8 cellular contexts compared by ENCODE assay signal in genomic region chr4:118835896-118836762, GRCh38. TPM values are rescaled to one million over a fixed set of nuclear protein-coding genes. Genes with fewer than 3 reads are reported as not detected.
DNase-seq lines count a peak whose midpoint lies in the region; ATAC-seq and TF ChIP-seq lines count a peak whose summit lies in the region.

Gene SEC24D, minus strand, starts transcription at chr4:118836126. Its CDS starts 2,430 bp downstream, at chr4:118833696.

- TF ChIP-seq EP300 in SK-N-SH (IDR thresholded peaks at IDR 0.05; ENCODE audit: borderline replicate concordance in 1 of 2, low read depth in 1 of 2, low read length in 1 of 2) = no peak

- H2BK12ac ChIP-seq in H9 (ENCODE audit: insufficient read length, low read depth, low read length) = no peak within 1 kb of the TSS

- no peaks in the 10 kb centered on the region for H3K9me3 Mint-ChIP-seq in H9

- H2BK5ac ChIP-seq in H9 (ENCODE audit: insufficient read length, low read length) = peak within 1 kb of the TSS; percentile 24

- H3K36me3 ChIP-seq in SK-N-SH (replicated peaks in 1 of 2; ENCODE audit: control insufficient read depth in 1 of 2, insufficient read depth in 2 of 2, low read length in 1 of 2) = peaks cover 25 to 30% of the 10 kb centered on the region in 2 experiments
- no peaks in the 10 kb centered on the region for H3K36me3 ChIP-seq in testis (ENCODE audit: low read depth, missing control alignments)

- H2BK120ac ChIP-seq in H9 (ENCODE audit: low read depth, low read length, poor library complexity, severe bottlenecking) = peak within 1 kb of the TSS; percentile 41

- peaks cover 15% of the 10 kb centered on the region for H3K23me2 ChIP-seq in H9 (ENCODE audit: insufficient read length, low read depth, low read length, poor library complexity, severe bottlenecking)

- H3K56ac ChIP-seq in H9 (ENCODE audit: insufficient read length, low read depth, low read length) = peak within 1 kb of the TSS; percentile 47

- TF ChIP-seq CTCF in H9 (conservative IDR thresholded peaks at IDR 0.05) (peak; percentile 41; the same call in 2 of the 3 replicates), SK-N-SH (IDR thresholded peaks at IDR 0.05) (0 out of 2 replicates have a peak, but pooled peaks have one; percentile 6), omental fat pad (IDR thresholded peaks at IDR 0.05) (no peak), testis (IDR thresholded peaks at IDR 0.05) (peak in 1 of 3 experiments; percentile 30)

- no CpG with 5 or more reads among the region's 76 CpGs for WGBS in H9 (ENCODE audit: extremely low coverage, insufficient read length, low lambda C conversion rate)
- under 1% methylated on average over 57 of the region's 76 CpGs for WGBS in SK-N-SH (ENCODE audit: low lambda C conversion rate)
- 0% methylated on average over 62 to 76 of the region's 76 CpGs for WGBS in testis, 2 donors

- no peak within 1 kb of the TSS; the same call in 1 of the 2 replicates for H2BK15ac ChIP-seq in H9 (ENCODE audit: low read depth, low read length)

- H3K18ac ChIP-seq in H9 (ENCODE audit: insufficient read length, low read depth, low read length) = peak within 1 kb of the TSS; percentile 77

- H2AFZ ChIP-seq in H9 (ENCODE audit: low read length) (peak within 1 kb of the TSS; percentile 22), SK-N-SH (ENCODE audit: low read depth) (peak within 1 kb of the TSS; percentile 95)

- peaks cover 2% of the 10 kb centered on the region; the same call in 1 of the 2 replicates for H3K4me1 ChIP-seq in H9 (ENCODE audit: insufficient read depth, low read length)
- H3K4me1 ChIP-seq in SK-N-SH (ENCODE audit: control insufficient read depth in 1 of 2, insufficient read depth in 2 of 2, low read depth in 1 of 2, low read length in 1 of 2) = peaks cover 9 to 24% of the 10 kb centered on the region in 2 experiments; a peak in 3 of 4 replicates
- peaks cover 4% of the 10 kb centered on the region for H3K4me1 ChIP-seq in testis

- H3K4me1 Mint-ChIP-seq in H9 = peaks cover 15 to 23% of the 10 kb centered on the region in 2 experiments

- peak within 1 kb of the TSS; percentile 48 for H3T11ph ChIP-seq in H9 (ENCODE audit: low read length)

- peaks cover 3% of the 10 kb centered on the region for H4K20me1 ChIP-seq in H9 (ENCODE audit: control insufficient read depth, insufficient read depth, insufficient read length)
- peaks cover 36% of the 10 kb centered on the region for H4K20me1 ChIP-seq in SK-N-SH (ENCODE audit: insufficient read depth)

- H2BK20ac ChIP-seq in H9 (ENCODE audit: low read depth, low read length, poor library complexity, severe bottlenecking) = no peak within 1 kb of the TSS

- H3K4ac ChIP-seq in H9 (ENCODE audit: low read depth, low read length) = no peak within 1 kb of the TSS; the same call in 1 of the 2 replicates

- H3K27ac ChIP-seq in H9 (ENCODE audit: insufficient read length, low read depth, low read length) (peak within 1 kb of the TSS; percentile 93), SK-N-SH (ENCODE audit: low read depth in 2 of 2, low read length in 1 of 2) (peak within 1 kb of the TSS; percentile 90 to 95), testis (peak within 1 kb of the TSS; percentile 97)

- peak within 1 kb of the TSS; percentile 78 for H4K5ac ChIP-seq in H9 (ENCODE audit: insufficient read length, low read depth, low read length)

- peak within 1 kb of the TSS; percentile 84 to 96 for H3K4me3 ChIP-seq in SK-N-SH (ENCODE audit: low read depth in 2 of 2, low read length in 1 of 2)
- peak within 1 kb of the TSS; percentile 94 to 96 for H3K4me3 ChIP-seq in testis

- H4K91ac ChIP-seq in H9 (ENCODE audit: insufficient read length, low read depth, low read length) = no peak within 1 kb of the TSS

- no peak for TF ChIP-seq RAD21 in SK-N-SH (IDR thresholded peaks at IDR 0.05; ENCODE audit: low read length)

- peak within 1 kb of the TSS; percentile 86 to 98 for H3K4me3 Mint-ChIP-seq in H9

- H3K9me3 ChIP-seq in H9 (ENCODE audit: control insufficient read depth, low read depth, low read length) (no peaks in the 10 kb centered on the region), SK-N-SH (no peaks in the 10 kb centered on the region), testis (no peaks in the 10 kb centered on the region)

- H3K27me3 Mint-ChIP-seq in H9 (ENCODE audit: low read depth) = no peaks in the 10 kb centered on the region

- intact Hi-C loops in testis (cut with DNase I; ENCODE audit: low total_unique reads) = no loop called here

- H3K79me2 ChIP-seq in H9 (ENCODE audit: insufficient read depth, low read length) (peaks cover 6% of the 10 kb centered on the region; the same call in 1 of the 2 replicates), SK-N-SH (ENCODE audit: insufficient read depth) (peaks cover 48% of the 10 kb centered on the region)

- H3K27me3 ChIP-seq in H9 (ENCODE audit: insufficient read depth, low read length) (no peaks in the 10 kb centered on the region), SK-N-SH (ENCODE audit: insufficient read depth) (no peaks in the 10 kb centered on the region), testis (no peaks in the 10 kb centered on the region)

- H3K9ac ChIP-seq in H9 (ENCODE audit: extremely low read depth, insufficient read length, low read length) (peak within 1 kb of the TSS; percentile 78), SK-N-SH (peak within 1 kb of the TSS; percentile 96)

- peaks cover 8% of the 10 kb centered on the region for H3F3A ChIP-seq in SK-N-SH (replicated peaks; ENCODE audit: insufficient read depth)

- H3K23ac ChIP-seq in H9 (ENCODE audit: insufficient read length, low read depth, low read length) = no peak within 1 kb of the TSS

- DNase-seq in GM03348 (ENCODE audit: low spot score) (peak; percentile 99), H9 (peak; percentile 93), M059J (ENCODE audit: low read depth) (peak; percentile 78), SK-N-SH (peak; percentile 99), glomerular endothelial cell (ENCODE audit: extremely low read depth, low read depth, low spot score) (no peak), omental fat pad (ENCODE audit: low spot score) (peak; percentile 53), testis (peak; percentile 92)
- DNase-seq in activated naive CD4-positive, alpha-beta T cell treated with anti-CD3 and anti-CD28 coated beads, Interleukin-2, amount 50 U/mL, for 16 hours = peak; percentile 86

- H3K27ac Mint-ChIP-seq in H9 = peak within 1 kb of the TSS; percentile 98 to 100 (median 99)

- H3K79me1 ChIP-seq in H9 (ENCODE audit: insufficient read depth, low read depth, low read length, poor library complexity, severe bottlenecking) = peaks cover 3% of the 10 kb centered on the region

- no peak within 1 kb of the TSS for H4K8ac ChIP-seq in H9 (replicated peaks; ENCODE audit: insufficient read length, low read depth, low read length)

- TF ChIP-seq POLR2A in testis (IDR thresholded peaks at IDR 0.05) = peak; percentile 67

- ATAC-seq in omental fat pad (ENCODE audit: low FRiP score) = peak; percentile 98

- peak within 1 kb of the TSS; percentile 84 for H3K14ac ChIP-seq in H9 (ENCODE audit: insufficient read depth, low read length)

- POLR2A ChIA-PET in SK-N-SH (lab: Yijun Ruan, JAX) = interaction anchor here (0.6 to 2.7 kb wide), 4 partner anchors 13 to 69 kb away, joined by 3 to 9 read pairs (median 6); no protein-coding TSS in a partner anchor

- H3K4me2 ChIP-seq in H9 (ENCODE audit: insufficient read depth, insufficient read length, low read length) (peak within 1 kb of the TSS; percentile 96), SK-N-SH (peak within 1 kb of the TSS; percentile 84)

- H3K36me3 Mint-ChIP-seq in H9 (ENCODE audit: insufficient read depth in 1 of 3, low read depth in 3 of 3) = peaks cover 15 to 24% (median 22%) of the 10 kb centered on the region in 3 experiments

- CTCF ChIA-PET in SK-N-SH (lab: Yijun Ruan, JAX) = interaction anchor here (0.7 to 6.4 kb wide), 6 partner anchors 13 to 76 kb away, joined by 3 to 28 read pairs (median 4); partner anchors contain the start of gene SYNPO2

- H2AK5ac ChIP-seq in H9 (ENCODE audit: insufficient read length, low read length) = no peak within 1 kb of the TSS

- no peaks in the 10 kb centered on the region for H3K9me2 ChIP-seq in SK-N-SH

TF ChIP-seq in SK-N-SH, 30 proteins besides CTCF, POLR2A, EP300 and RAD21 (continues in another document):
- TF ChIP-seq IRF3 (IDR thresholded peaks at IDR 0.05; ENCODE audit: low read depth, low read length) (no peak), RFX5 (IDR thresholded peaks at IDR 0.05; ENCODE audit: low read length) (peak; percentile 12; the same call in 1 of the 2 replicates), TEAD4 (IDR thresholded peaks at IDR 0.05; ENCODE audit: borderline replicate concordance, insufficient read depth) (no peak), MXI1 (IDR thresholded peaks at IDR 0.05; ENCODE audit: low read depth, low read length) (peak; percentile 93), RCOR1 (IDR thresholded peaks at IDR 0.05; ENCODE audit: low read length) (no peak), MAX (IDR thresholded peaks at IDR 0.05; ENCODE audit: low read depth) (peak; percentile 96), JUND (IDR thresholded peaks at IDR 0.05) (no peak), CHD2 (IDR thresholded peaks at IDR 0.05; ENCODE audit: low read length, partially characterized antibody) (peak; percentile 80)

RNA-seq across cellular contexts. Expression of gene SEC24D, which starts in this region (rescaled TPM):
- total RNA-seq in H9 (2021) (59.1 and 61.5 TPM in 2 replicates), glomerular endothelial cell (124 and 134 TPM in 2 replicates), omental fat pad (10 to 100 TPM; 47.4 to 54.9 (median 52.8) TPM), testis (10 to 100 TPM; 53.4 to 74.1 TPM)
- total RNA-seq in M059J (2014; rRNA removed; shearing (Covaris generic)) = 98.1 and 130 TPM in 2 replicates
- polyA plus RNA-seq in SK-N-SH (2012; rRNA removed) (30.4 and 32.2 TPM in 2 replicates), testis (ENCODE audit: insufficient read depth, low read depth, low replicate concordance) (62.2 TPM)
- polyA plus RNA-seq in SK-N-SH (2012; cell fraction: cytosol; rRNA removed) = 44.4 and 51.4 TPM in 2 replicates
- polyA plus RNA-seq in SK-N-SH (2012; cell fraction: nucleus; rRNA removed) = 28.7 and 75.4 TPM in 2 replicates

Comparison
In these comparisons a context has a peak if more than half of its experiments do, and no peak if none do; other contexts are left out.
1. CTCF ChIP-seq: peak in H9 (single experiment) and SK-N-SH (single experiment); none in omental fat pad (0 of 3).
2. Peak in every context shown above with its lines, with median percentiles within 50 percentile points of each other: H3K27ac ChIP-seq.